16 cellular contexts compared by ENCODE assay signal in the genomic region with DNA sequence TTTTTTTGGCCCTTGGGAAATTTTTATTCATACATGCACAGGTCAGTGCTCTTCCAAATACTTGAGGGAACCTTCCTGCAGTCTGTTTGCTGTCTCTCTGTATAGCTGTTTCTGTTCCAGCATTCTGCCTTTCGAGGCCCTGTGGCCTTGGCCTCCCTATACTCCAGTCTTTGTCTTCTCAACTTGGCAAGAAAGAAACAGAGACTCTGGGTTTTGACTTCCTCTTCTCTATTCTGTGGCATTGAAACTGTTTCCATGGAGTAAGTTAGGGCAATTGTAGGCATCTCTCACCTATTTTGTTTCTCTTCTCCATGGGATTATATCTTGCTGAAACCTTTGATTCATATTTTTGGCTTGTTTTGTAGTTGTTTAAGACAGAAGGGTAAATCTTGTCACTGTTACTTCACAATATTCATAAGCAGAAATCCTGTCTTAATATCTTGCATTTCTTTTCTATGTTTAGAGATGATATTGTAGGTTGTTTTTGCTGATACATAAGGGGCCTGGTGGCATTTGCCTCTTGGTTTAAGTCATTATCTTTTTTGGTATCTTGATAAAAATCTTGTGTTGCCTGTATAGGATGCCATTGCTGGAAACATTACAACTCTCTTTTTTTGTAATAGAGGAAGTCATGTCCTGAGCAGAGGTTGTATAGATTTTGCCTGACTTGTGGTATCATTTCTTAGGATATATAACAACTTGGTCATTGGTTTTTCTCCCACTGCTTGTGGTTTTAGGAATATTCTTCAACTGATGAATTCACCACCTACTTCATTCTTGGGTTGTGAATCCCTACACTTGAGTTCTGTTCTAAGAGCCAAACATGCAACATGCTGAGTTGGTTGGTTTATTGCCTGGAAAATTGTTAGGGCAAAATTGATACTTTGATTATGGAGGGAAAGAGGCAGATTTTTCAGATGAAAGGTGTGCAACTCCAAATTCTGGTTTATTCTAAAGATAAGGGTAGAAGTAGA.
DNase-seq lines count a peak whose midpoint lies in the region; ATAC-seq and TF ChIP-seq lines count a peak whose summit lies in the region.
"Had no signal": no experiment of that assay in that cellular context is flagged by ENCODE, and none has a peak within 500 bp of the region (broad histone marks: within the 10 kb centered on the region; RNA-seq: fewer than 3 reads in every experiment).

No MANE protein-coding gene starts in this region.

- POLR2A ChIA-PET in activated CD4-positive, alpha-beta T cell treated with anti-CD3 and anti-CD28 coated beads for 36 hours (lab: Charles Lee) = no interaction called here

- no peak overlapping the region for H3K4me3 ChIP-seq in epithelial cell of esophagus (ENCODE audit: low read length)
- H3K4me3 ChIP-seq in smooth muscle cell = no peak overlapping the region
- H3K4me3 ChIP-seq: GM23338 had no signal

- H3K27me3 ChIP-seq in smooth muscle cell (ENCODE audit: low read depth) = no peaks in the 10 kb centered on the region

- H3K36me3 Mint-ChIP-seq in activated CD4-positive, alpha-beta T cell treated with anti-CD3 and anti-CD28 coated beads, Interleukin-2, amount 10 ng/mL, durations not matched to agents 24 days and 14 days (ENCODE audit: low read depth) = peaks cover 37% of the 10 kb centered on the region
- peaks cover 53% of the 10 kb centered on the region for H3K36me3 Mint-ChIP-seq in activated CD4-positive, alpha-beta T cell treated with anti-CD3 and anti-CD28 coated beads for 36 hours (ENCODE audit: low read depth)

- intact Hi-C loops in activated CD4-positive, alpha-beta T cell treated with anti-CD3 and anti-CD28 coated beads, Interleukin-2, amount 10 ng/mL, durations not matched to agents 24 days and 14 days (cut with micrococcal nuclease) = loop anchor here (2.0 kb wide), 1 partner anchor 40 kb away; no protein-coding TSS in a partner anchor
- intact Hi-C loops in activated CD4-positive, alpha-beta T cell treated with anti-CD3 and anti-CD28 coated beads for 36 hours (cut with DNase I, micrococcal nuclease) = no loop called here

- no peaks in the 10 kb centered on the region for H3K79me2 ChIP-seq in smooth muscle cell (ENCODE audit: low read depth)

- no peaks in the 10 kb centered on the region for H3K4me1 ChIP-seq in smooth muscle cell (ENCODE audit: low read depth)

- H3K9ac ChIP-seq in smooth muscle cell (ENCODE audit: low read depth) = peak overlapping the region; percentile 41
- H3K9ac ChIP-seq: KMS-11 had no signal

- H3K27me3 Mint-ChIP-seq in activated CD4-positive, alpha-beta T cell treated with anti-CD3 and anti-CD28 coated beads, Interleukin-2, amount 10 ng/mL, durations not matched to agents 24 days and 14 days = no peaks in the 10 kb centered on the region
- H3K27me3 Mint-ChIP-seq in activated CD4-positive, alpha-beta T cell treated with anti-CD3 and anti-CD28 coated beads for 36 hours = no peaks in the 10 kb centered on the region
- H3K27me3 Mint-ChIP-seq: activated naive CD8-positive, alpha-beta T cell; natural killer cell treated with Interleukin-12 subunit alpha and Interleukin-12 subunit beta and Interleukin-15 and Interleukin-18, amount 100 ng/mL, for 72 hours had no signal

- no peaks in the 10 kb centered on the region for H4K20me1 ChIP-seq in smooth muscle cell (ENCODE audit: low read depth)

- H3K4me1 Mint-ChIP-seq in activated CD4-positive, alpha-beta T cell treated with anti-CD3 and anti-CD28 coated beads, Interleukin-2, amount 10 ng/mL, durations not matched to agents 24 days and 14 days = peaks cover 10% of the 10 kb centered on the region
- peaks cover 5% of the 10 kb centered on the region for H3K4me1 Mint-ChIP-seq in activated CD4-positive, alpha-beta T cell treated with anti-CD3 and anti-CD28 coated beads for 36 hours
- H3K4me1 Mint-ChIP-seq: GM23338 had no signal

- peak overlapping the region; percentile 35 for H3K4me2 ChIP-seq in smooth muscle cell
- H3K4me2 ChIP-seq: GM23338, KMS-11 had no signal

- peak overlapping the region; percentile 83 for H3K27ac ChIP-seq in smooth muscle cell (ENCODE audit: low read depth)
- H3K27ac ChIP-seq: KMS-11 had no signal

- peaks cover 25% of the 10 kb centered on the region for H3K9me3 Mint-ChIP-seq in activated CD4-positive, alpha-beta T cell treated with anti-CD3 and anti-CD28 coated beads, Interleukin-2, amount 10 ng/mL, durations not matched to agents 24 days and 14 days
- H3K9me3 Mint-ChIP-seq in activated CD4-positive, alpha-beta T cell treated with anti-CD3 and anti-CD28 coated beads for 36 hours (ENCODE audit: low read depth) = peaks cover 16% of the 10 kb centered on the region
- H3K9me3 Mint-ChIP-seq: GM23338 had no signal

- no peak overlapping the region for H2AFZ ChIP-seq in smooth muscle cell (ENCODE audit: low read depth)
- H2AFZ ChIP-seq: GM23338 had no signal

- no peak overlapping the region for H3K4me3 Mint-ChIP-seq in activated CD4-positive, alpha-beta T cell treated with anti-CD3 and anti-CD28 coated beads, Interleukin-2, amount 10 ng/mL, durations not matched to agents 24 days and 14 days
- no peak overlapping the region for H3K4me3 Mint-ChIP-seq in activated CD4-positive, alpha-beta T cell treated with anti-CD3 and anti-CD28 coated beads for 36 hours
- H3K4me3 Mint-ChIP-seq: activated naive CD8-positive, alpha-beta T cell; GM23338; immature natural killer cell; natural killer cell treated with Interleukin-12 subunit alpha and Interleukin-12 subunit beta and Interleukin-15 and Interleukin-18, amount 100 ng/mL, for 72 hours had no signal

- no peaks in the 10 kb centered on the region for H3K9me3 ChIP-seq in smooth muscle cell (replicated peaks; ENCODE audit: low read depth)

- TF ChIP-seq CTCF in epithelial cell of esophagus (IDR thresholded peaks at IDR 0.05; ENCODE audit: insufficient read depth, low read depth, low read length, missing control alignments) = no peak
- TF ChIP-seq CTCF in smooth muscle cell (IDR thresholded peaks at IDR 0.05; ENCODE audit: borderline replicate concordance, insufficient read depth, poor library complexity, severe bottlenecking) = no peak

- DNase-seq in activated CD4-positive, alpha-beta T cell treated with anti-CD3 and anti-CD28 coated beads, Interleukin-2, amount 10 ng/mL, durations not matched to agents 24 days and 14 days = peak; percentile 40
- DNase-seq in activated CD4-positive, alpha-beta T cell treated with anti-CD3 and anti-CD28 coated beads for 36 hours = no peak
- DNase-seq in NOMO-1 treated with dmso at 0.1 percent for 144 hours (lab: John Stamatoyannopoulos, UW; ENCODE audit: unreplicated experiment) (peak; percentile 13), epithelial cell of esophagus (ENCODE audit: low read depth) (peak; percentile 41), smooth muscle cell (lab: John Stamatoyannopoulos, UW; ENCODE audit: unreplicated experiment) (no peak), NCI-H2081 treated with DMSO at 0.1 percent for 48 hours (lab: John Stamatoyannopoulos, UW) (no peak)
- no peak for DNase-seq in stimulated activated CD4-positive, alpha-beta T cell treated with anti-CD3 and anti-CD28 coated beads, Interleukin-4, amount 100 ng/mL, for 4 hours
- DNase-seq: activated CD4-positive, alpha-beta T cell treated with anti-CD3 and anti-CD28 coated beads, Interleukin-2, amount 50 U/mL, for 48 hours; immature natural killer cell; NCI-H524 treated with DMSO at 0.1 percent for 48 hours; stimulated activated CD4-positive, alpha-beta T cell treated with anti-CD3 and anti-CD28 coated beads, Interleukin-12 subunit alpha, Interleukin-12 subunit beta, amount 100 ng/mL, for 4 hours had no signal

- H3K36me3 ChIP-seq in smooth muscle cell (ENCODE audit: low read depth) = peaks cover 10% of the 10 kb centered on the region

- no peaks in the 10 kb centered on the region for H3F3A ChIP-seq in smooth muscle cell (ENCODE audit: low read depth)

- H3K27ac Mint-ChIP-seq in activated CD4-positive, alpha-beta T cell treated with anti-CD3 and anti-CD28 coated beads, Interleukin-2, amount 10 ng/mL, durations not matched to agents 24 days and 14 days = peak overlapping the region; percentile 41
- no peak overlapping the region for H3K27ac Mint-ChIP-seq in activated CD4-positive, alpha-beta T cell treated with anti-CD3 and anti-CD28 coated beads for 36 hours
- H3K27ac Mint-ChIP-seq: activated naive CD8-positive, alpha-beta T cell; GM23338; immature natural killer cell; natural killer cell treated with Interleukin-12 subunit alpha and Interleukin-12 subunit beta and Interleukin-15 and Interleukin-18, amount 100 ng/mL, for 72 hours had no signal

- ATAC-seq in activated CD4-positive, alpha-beta T cell treated with anti-CD3 and anti-CD28 coated beads for 36 hours = no peak
- ATAC-seq in GM19328 (IDR thresholded peaks at IDR 0.05; ENCODE audit: unreplicated experiment) = no peak
- ATAC-seq: GM23338; natural killer cell treated with Interleukin-12 subunit alpha and Interleukin-12 subunit beta and Interleukin-15 and Interleukin-18, amount 100 ng/mL, for 72 hours had no signal

- CTCF ChIA-PET in activated CD4-positive, alpha-beta T cell treated with anti-CD3 and anti-CD28 coated beads for 36 hours (lab: Charles Lee) = no interaction called here

- 95% methylated on average over 1 of the region's 1 CpG for WGBS in smooth muscle cell (ENCODE audit: low lambda C conversion rate)

Comparison
In these comparisons a context has a peak if more than half of its experiments do, and no peak if none do; other contexts are left out.
1. DNase-seq: peak in activated CD4-positive, alpha-beta T cell treated with anti-CD3 and anti-CD28 coated beads, Interleukin-2, amount 10 ng/mL, durations not matched to agents 24 days and 14 days (single experiment), NOMO-1 treated with dmso at 0.1 percent for 144 hours (single experiment) and epithelial cell of esophagus (single experiment); none in activated CD4-positive, alpha-beta T cell treated with anti-CD3 and anti-CD28 coated beads for 36 hours (single experiment), smooth muscle cell (single experiment), stimulated activated CD4-positive, alpha-beta T cell treated with anti-CD3 and anti-CD28 coated beads, Interleukin-4, amount 100 ng/mL, for 4 hours (0 of 2) and NCI-H2081 treated with DMSO at 0.1 percent for 48 hours (single experiment).